ENCODE assay signal across 18 cellular contexts in genomic region chr4:168321006-168321405, GRCh38. TPM values are rescaled to one million over a fixed set of nuclear protein-coding genes. Genes with fewer than 3 reads are reported as not detected.
DNase-seq lines count a peak whose midpoint lies in the region; ATAC-seq and TF ChIP-seq lines count a peak whose summit lies in the region.
"Had no signal": no experiment of that assay in that cellular context is flagged by ENCODE, and none has a peak within 500 bp of the region (broad histone marks: within the 10 kb centered on the region; RNA-seq: fewer than 3 reads in every experiment).

No MANE protein-coding gene starts in this region.

- H3K4me3 Mint-ChIP-seq in activated T-cell treated with anti-CD3 and anti-CD28 coated beads, Interleukin-2, amount 50 U/mL, for 4 hours: peak overlapping the region; percentile 9
- no peak overlapping the region for H3K4me3 Mint-ChIP-seq in activated T-cell treated with anti-CD3 and anti-CD28 coated beads, Interleukin-2, amount 50 U/mL, for 24 hours
- H3K4me3 Mint-ChIP-seq in neural crest cell: peak overlapping the region; percentile 1
- H3K4me3 Mint-ChIP-seq: GM23338 had no signal

- peaks cover 7% of the 10 kb centered on the region for H3K36me3 Mint-ChIP-seq in activated T-cell treated with anti-CD3 and anti-CD28 coated beads, Interleukin-2, amount 50 U/mL, for 4 hours (ENCODE audit: insufficient read depth)
- H3K36me3 Mint-ChIP-seq in activated T-cell treated with anti-CD3 and anti-CD28 coated beads, Interleukin-2, amount 50 U/mL, for 24 hours (ENCODE audit: low read depth): peaks cover 3% of the 10 kb centered on the region
- H3K36me3 Mint-ChIP-seq in neural crest cell (ENCODE audit: low read depth): no peaks in the 10 kb centered on the region

- DNase-seq in activated T-cell treated with anti-CD3 and anti-CD28 coated beads, Interleukin-2, amount 50 U/mL, for 4 hours: no peak
- no peak for DNase-seq in activated T-cell treated with anti-CD3 and anti-CD28 coated beads, Interleukin-2, amount 50 U/mL, for 24 hours
- peak; percentile 7 for DNase-seq in ELR (ENCODE audit: low read depth)
- DNase-seq in erythroblast (lab: John Stamatoyannopoulos, UW): peak; percentile 24 to 36
- DNase-seq in neural crest cell (ENCODE audit: low read depth, low spot score): no peak
- no peak for DNase-seq in DMS53 treated with DMSO at 0.1 percent for 48 hours (lab: John Stamatoyannopoulos, UW; ENCODE audit: unreplicated experiment)
- DNase-seq: C1 segment of cervical spinal cord, DMS 273 treated with DMSO at 0.1 percent for 48 hours, HCEC 1CT, Kasumi-1, MM.1S, NCI-H1092 treated with DMSO at 0.1 percent for 48 hours, NCI-H2081 treated with DMSO at 0.1 percent for 48 hours, NCI-H446 treated with DMSO at 0.1 percent for 48 hours, NCI-H69, Peyer's patch had no signal

- TF ChIP-seq CTCF in neural crest cell (conservative IDR thresholded peaks at IDR 0.05): no peak

- H3K4me1 Mint-ChIP-seq in activated T-cell treated with anti-CD3 and anti-CD28 coated beads, Interleukin-2, amount 50 U/mL, for 4 hours (ENCODE audit: low read depth): peaks cover 37% of the 10 kb centered on the region
- H3K4me1 Mint-ChIP-seq in activated T-cell treated with anti-CD3 and anti-CD28 coated beads, Interleukin-2, amount 50 U/mL, for 24 hours (ENCODE audit: low read depth): peaks cover 43% of the 10 kb centered on the region
- H3K4me1 Mint-ChIP-seq in neural crest cell: peaks cover 11% of the 10 kb centered on the region

- no peak for ATAC-seq in activated T-cell treated with anti-CD3 and anti-CD28 coated beads, Interleukin-2, amount 50 U/mL, for 4 hours
- ATAC-seq in GM18505 (IDR thresholded peaks at IDR 0.05; ENCODE audit: unreplicated experiment): no peak
- ATAC-seq: GM23338 had no signal

- no peaks in the 10 kb centered on the region for H3K9me3 Mint-ChIP-seq in activated T-cell treated with anti-CD3 and anti-CD28 coated beads, Interleukin-2, amount 50 U/mL, for 4 hours
- H3K9me3 Mint-ChIP-seq in activated T-cell treated with anti-CD3 and anti-CD28 coated beads, Interleukin-2, amount 50 U/mL, for 24 hours: no peaks in the 10 kb centered on the region
- H3K9me3 Mint-ChIP-seq in neural crest cell: no peaks in the 10 kb centered on the region
- H3K9me3 Mint-ChIP-seq: GM23338 had no signal

- H3K27me3 Mint-ChIP-seq in activated T-cell treated with anti-CD3 and anti-CD28 coated beads, Interleukin-2, amount 50 U/mL, for 4 hours (ENCODE audit: low read depth): no peaks in the 10 kb centered on the region
- H3K27me3 Mint-ChIP-seq in activated T-cell treated with anti-CD3 and anti-CD28 coated beads, Interleukin-2, amount 50 U/mL, for 24 hours: no peaks in the 10 kb centered on the region
- peaks cover 5% of the 10 kb centered on the region for H3K27me3 Mint-ChIP-seq in neural crest cell (ENCODE audit: low read depth)

- H3K27ac Mint-ChIP-seq in activated T-cell treated with anti-CD3 and anti-CD28 coated beads, Interleukin-2, amount 50 U/mL, for 24 hours: no peak overlapping the region
- H3K27ac Mint-ChIP-seq in neural crest cell (ENCODE audit: unreplicated experiment): no peak overlapping the region
- H3K27ac Mint-ChIP-seq: GM23338 had no signal

- TF ChIP-seq POLR2A in erythroblast (IDR thresholded peaks at IDR 0.05; ENCODE audit: low read length): no peak
- no peak for TF ChIP-seq POLR2A in GM18505 (IDR thresholded peaks at IDR 0.05; ENCODE audit: borderline replicate concordance, extremely low read depth, insufficient read depth, insufficient read length)

RNA-seq across cellular contexts. Expression of gene DDX60, which starts 2.5 kb away (rescaled TPM):
- total RNA-seq in activated T-cell treated with anti-CD3 and anti-CD28 coated beads, Interleukin-2, amount 50 U/mL, for 4 hours: 1 to 10 TPM; 3.4 to 3.9 (median 3.7) TPM
- 2.1 and 3.7 TPM in 2 replicates for total RNA-seq in neural crest cell

Comparison
In these comparisons a context has a peak if more than half of its experiments do, and no peak if none do; other contexts are left out.
1. DNase-seq: peak in ELR (single experiment) and erythroblast (2 of 2); none in activated T-cell treated with anti-CD3 and anti-CD28 coated beads, Interleukin-2, amount 50 U/mL, for 4 hours (single experiment), activated T-cell treated with anti-CD3 and anti-CD28 coated beads, Interleukin-2, amount 50 U/mL, for 24 hours (single experiment), neural crest cell (single experiment) and DMS53 treated with DMSO at 0.1 percent for 48 hours (single experiment).